In genomic region chr11:66617148-66617814, GRCh38 we compare ENCODE assay signal across 9 cellular contexts. TPM values are rescaled to one million over a fixed set of nuclear protein-coding genes. Genes with fewer than 3 reads are reported as not detected.
DNase-seq lines count a peak whose midpoint lies in the region; ATAC-seq, FAIRE-seq and TF ChIP-seq lines count a peak whose summit lies in the region.
"Had no signal": no experiment of that assay in that cellular context is flagged by ENCODE, and none has a peak within 500 bp of the region (broad histone marks: within the 10 kb centered on the region; RNA-seq: fewer than 3 reads in every experiment).

No MANE protein-coding gene starts in this region.

- DNase-seq in NCI-H2081 (lab: John Stamatoyannopoulos, UW) (peak; percentile 43 to 67), NCI-H2081 treated with DMSO at 0.1 percent for 48 hours (lab: John Stamatoyannopoulos, UW) (no peak), astrocyte (ENCODE audit: low read depth) (peak; percentile 40), kidney epithelial cell (ENCODE audit: low read depth) (no peak), OCI-M1 (lab: John Stamatoyannopoulos, UW) (no peak)

- H3K9ac ChIP-seq in Loucy (ENCODE audit: low read depth, low read length, poor library complexity, severe bottlenecking) (peak overlapping the region; percentile 99), astrocyte (ENCODE audit: low read length) (peak overlapping the region; percentile 94), subcutaneous abdominal adipose tissue (ENCODE audit: low read length in 5 of 5) (peak overlapping the region; percentile 90 to 98 (median 97))

- peaks cover 74% of the 10 kb centered on the region for H3K79me2 ChIP-seq in Loucy (ENCODE audit: insufficient read depth, low read length)
- peaks cover 62% of the 10 kb centered on the region for H3K79me2 ChIP-seq in astrocyte (ENCODE audit: insufficient read depth, low read length)

- H3K27me3 ChIP-seq in Loucy (ENCODE audit: insufficient read depth, low read length, poor library complexity, severe bottlenecking), result peaks cover 7% of the 10 kb centered on the region
- H3K27me3 ChIP-seq in astrocyte (ENCODE audit: insufficient read depth, low read length), result no peaks in the 10 kb centered on the region
- no peaks in the 10 kb centered on the region for H3K27me3 ChIP-seq in kidney epithelial cell (ENCODE audit: control insufficient read depth, insufficient read depth, low read length)
- H3K27me3 ChIP-seq in subcutaneous abdominal adipose tissue (ENCODE audit: control insufficient read depth in 5 of 5, insufficient read depth in 4 of 5, low read length in 5 of 5), result no peaks in the 10 kb centered on the region

- peaks cover 57% of the 10 kb centered on the region for H4K20me1 ChIP-seq in Loucy (ENCODE audit: insufficient read depth, low read length, poor library complexity, severe bottlenecking)
- H4K20me1 ChIP-seq in astrocyte (ENCODE audit: insufficient read depth, low read length), result peaks cover 55% of the 10 kb centered on the region

- no peaks in the 10 kb centered on the region; the same call in 1 of the 2 replicates for H3F3A ChIP-seq in Loucy (ENCODE audit: low read depth)

- peaks cover 35% of the 10 kb centered on the region for H3K4me1 ChIP-seq in Loucy (ENCODE audit: insufficient read depth, low read length, poor library complexity, severe bottlenecking)
- peaks cover 13% of the 10 kb centered on the region for H3K4me1 ChIP-seq in astrocyte (ENCODE audit: insufficient read depth, low read length)
- H3K4me1 ChIP-seq in subcutaneous abdominal adipose tissue (ENCODE audit: control insufficient read depth in 5 of 5, insufficient read depth in 5 of 5, low read length in 5 of 5), result peaks cover 4 to 48% (median 46%) of the 10 kb centered on the region in 5 donors

- H3K4me3 Mint-ChIP-seq in astrocyte (ENCODE audit: unreplicated experiment), result peak overlapping the region; percentile 97

- peak overlapping the region; percentile 96 for H3K27ac ChIP-seq in astrocyte (ENCODE audit: low read depth, low read length)
- H3K27ac ChIP-seq in subcutaneous abdominal adipose tissue (ENCODE audit: low read depth, low read length), result peak overlapping the region; percentile 97

- no peaks in the 10 kb centered on the region for H3K9me3 ChIP-seq in Loucy (ENCODE audit: insufficient read depth, low read depth, low read length)
- H3K9me3 ChIP-seq in astrocyte (ENCODE audit: insufficient read depth, low read depth, low read length), result no peaks in the 10 kb centered on the region
- no peaks in the 10 kb centered on the region for H3K9me3 ChIP-seq in subcutaneous abdominal adipose tissue (ENCODE audit: control insufficient read depth in 5 of 5, low read length in 5 of 5)

- no peaks in the 10 kb centered on the region for H3K27me3 Mint-ChIP-seq in astrocyte (ENCODE audit: low read depth, unreplicated experiment)

- no peak overlapping the region for H2AFZ ChIP-seq in Loucy (ENCODE audit: low read length)
- no peak overlapping the region for H2AFZ ChIP-seq in astrocyte (ENCODE audit: low read depth, low read length)

- FAIRE-seq in astrocyte (lab: Jason Lieb, UNC), result no peak
- FAIRE-seq: colon had no signal

- H3K9me2 ChIP-seq in Loucy (replicated peaks; ENCODE audit: low read depth, low read length), result no peaks in the 10 kb centered on the region

- H3K4me1 Mint-ChIP-seq in astrocyte (ENCODE audit: low read depth, unreplicated experiment), result peaks cover 20% of the 10 kb centered on the region

- H3K27ac Mint-ChIP-seq in astrocyte (ENCODE audit: unreplicated experiment), result peak overlapping the region; percentile 92

- H3K4me3 ChIP-seq in Loucy (ENCODE audit: low read length, poor library complexity, severe bottlenecking) (peak overlapping the region; percentile 97), astrocyte (ENCODE audit: insufficient read depth, low read depth, low read length) (peak overlapping the region; percentile 90), kidney epithelial cell (ENCODE audit: low read depth, low read length) (peak overlapping the region; percentile 88), subcutaneous abdominal adipose tissue (ENCODE audit: low read depth in 1 of 5, low read length in 5 of 5) (peak overlapping the region; percentile 75 to 100 (median 99))

- peak overlapping the region; percentile 100 for H3K4me2 ChIP-seq in Loucy (ENCODE audit: low read depth, low read length, poor library complexity, severe bottlenecking)
- H3K4me2 ChIP-seq in astrocyte (ENCODE audit: low read length), result peak overlapping the region; percentile 92

- H3K9me3 Mint-ChIP-seq in astrocyte (ENCODE audit: unreplicated experiment), result no peaks in the 10 kb centered on the region

- H3K36me3 ChIP-seq in Loucy (ENCODE audit: insufficient read depth, low read length) (peaks cover 11% of the 10 kb centered on the region; the same call in 1 of the 2 replicates), astrocyte (ENCODE audit: insufficient read depth, low read length) (peaks cover under 1% of the 10 kb centered on the region), kidney epithelial cell (ENCODE audit: control insufficient read depth, insufficient read depth, low read length) (no peaks in the 10 kb centered on the region), subcutaneous abdominal adipose tissue (ENCODE audit: control insufficient read depth in 5 of 5, insufficient read depth in 5 of 5, low read length in 5 of 5) (no peaks in the 10 kb centered on the region)

- no peak for ATAC-seq in HG02981 (IDR thresholded peaks at IDR 0.05; ENCODE audit: unreplicated experiment)

- TF ChIP-seq CTCF in Loucy (conservative IDR thresholded peaks at IDR 0.05; ENCODE audit: low read length) (no peak), astrocyte (IDR thresholded peaks at IDR 0.05; ENCODE audit: insufficient read depth, low read depth, low read length) (no peak), kidney epithelial cell (IDR thresholded peaks at IDR 0.05; ENCODE audit: insufficient read depth, low read length, poor library complexity, severe bottlenecking) (no peak)

- peaks cover 6% of the 10 kb centered on the region for H3K36me3 Mint-ChIP-seq in astrocyte (ENCODE audit: low read depth, unreplicated experiment)

RNA-seq across cellular contexts. Expression of gene RBM14, which starts 0.9 kb away (rescaled TPM):
- total RNA-seq in astrocyte, result 47.6 and 59.7 TPM in 2 replicates
- 49.9 and 64.6 TPM in 2 replicates for total RNA-seq in kidney epithelial cell

RNA-seq across cellular contexts. Expression of gene RBM4, which starts 21.2 kb away (rescaled TPM):
- total RNA-seq in astrocyte (151 and 153 TPM in 2 replicates), kidney epithelial cell (168 and 174 TPM in 2 replicates)

RNA-seq across cellular contexts. Expression of gene CCS, which starts 24.3 kb away (rescaled TPM):
- 23.1 and 23.2 TPM in 2 replicates for total RNA-seq in astrocyte
- total RNA-seq in kidney epithelial cell, result 20.6 and 21.8 TPM in 2 replicates

RNA-seq across cellular contexts. Expression of gene CCDC87, which starts 24.4 kb away (rescaled TPM):
- total RNA-seq in astrocyte (0.31 and 0.34 TPM in 2 replicates), kidney epithelial cell (0.58 and 0.75 TPM in 2 replicates)

RNA-seq across cellular contexts. Expression of gene CTSF, which starts 48.9 kb away (rescaled TPM):
- total RNA-seq in astrocyte (1.5 and 4.0 TPM in 2 replicates), kidney epithelial cell (21.0 and 25.1 TPM in 2 replicates)

Comparison
In these comparisons a context has a peak if more than half of its experiments do, and no peak if none do; other contexts are left out.
1. DNase-seq: peak in NCI-H2081 (2 of 2) and astrocyte (single experiment); none in NCI-H2081 treated with DMSO at 0.1 percent for 48 hours (single experiment), kidney epithelial cell (single experiment) and OCI-M1 (single experiment).
2. Peak in every context shown above with its lines, with median percentiles within 50 percentile points of each other: H3K4me3 ChIP-seq and H3K9ac ChIP-seq.